In the genomic region with DNA sequence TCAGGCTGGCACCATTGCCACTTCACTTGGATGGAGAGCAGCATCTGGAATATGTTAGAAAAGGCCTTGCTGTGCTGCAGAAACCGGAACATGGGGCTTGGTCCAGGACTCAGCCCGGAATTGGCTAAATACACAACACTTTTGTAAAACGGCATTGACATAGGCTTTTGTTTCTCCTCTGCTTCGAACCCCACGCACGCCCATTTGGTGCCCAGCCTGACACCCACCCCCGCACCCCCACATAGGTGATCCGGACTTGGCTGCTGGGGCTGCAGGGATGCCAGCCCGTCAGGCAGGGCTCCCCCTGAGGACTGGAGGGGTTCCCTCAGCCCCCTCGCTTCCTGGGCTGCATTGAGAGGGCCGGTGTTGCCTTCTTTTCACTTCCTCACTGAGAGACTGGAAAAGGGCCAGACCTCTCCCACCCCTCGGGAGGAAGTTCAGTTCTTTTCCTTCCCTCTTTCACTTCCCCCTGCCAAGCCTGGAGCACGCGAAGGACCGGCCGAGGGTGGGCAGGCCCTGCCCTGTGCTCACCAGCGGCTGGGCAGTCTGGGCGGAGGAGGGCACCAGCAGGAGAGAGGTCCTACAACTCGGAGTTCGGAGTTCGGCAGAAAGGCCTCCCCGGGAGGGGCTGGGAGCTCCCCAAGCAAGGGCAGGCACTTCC, we compare ENCODE assay signal across 9 cellular contexts. TPM values are rescaled to one million over a fixed set of nuclear protein-coding genes. Genes with fewer than 3 reads are reported as not detected.
A peak's percentile ranks its signal among the peaks of the same experiment; 100 is the strongest.
DNase-seq lines count a peak whose midpoint lies in the region; ATAC-seq and TF ChIP-seq lines count a peak whose summit lies in the region.
"Had no signal": no experiment of that assay in that cellular context is flagged by ENCODE, and none has a peak within 500 bp of the region (broad histone marks: within the 10 kb centered on the region; RNA-seq: fewer than 3 reads in every experiment).

No MANE protein-coding gene starts in this region.

- no peaks in the 10 kb centered on the region for H3K79me2 ChIP-seq in hepatocyte

- no peaks in the 10 kb centered on the region for H3K27me3 ChIP-seq in hepatocyte

- no peaks in the 10 kb centered on the region for H3K9me3 Mint-ChIP-seq in activated naive CD4-positive, alpha-beta T cell treated with anti-CD3 and anti-CD28 coated beads for 36 hours
- H3K9me3 Mint-ChIP-seq in osteocyte (ENCODE audit: unreplicated experiment) (no peaks in the 10 kb centered on the region), Calu3 (ENCODE audit: low read depth, unreplicated experiment) (no peaks in the 10 kb centered on the region)
- H3K9me3 Mint-ChIP-seq: CD8-positive, alpha-beta memory T cell had no signal

- WGBS in hepatocyte (ENCODE audit: low lambda C conversion rate, missing lambda C conversion rate): 83% methylated on average over 22 of the region's 22 CpGs

- H3K4me2 ChIP-seq in hepatocyte: no peak overlapping the region

- H3K27me3 Mint-ChIP-seq in activated naive CD4-positive, alpha-beta T cell treated with anti-CD3 and anti-CD28 coated beads for 36 hours (ENCODE audit: low read depth): peaks cover 12% of the 10 kb centered on the region
- H3K27me3 Mint-ChIP-seq in osteocyte (ENCODE audit: unreplicated experiment) (no peaks in the 10 kb centered on the region), Calu3 (ENCODE audit: unreplicated experiment) (no peaks in the 10 kb centered on the region)

- intact Hi-C loops in sciatic nerve (cut with DNase I): no loop called here
- intact Hi-C loops in activated naive CD4-positive, alpha-beta T cell treated with anti-CD3 and anti-CD28 coated beads for 36 hours (cut with micrococcal nuclease): no loop called here
- intact Hi-C loops in Calu3 (cut with micrococcal nuclease; ENCODE audit: unreplicated experiment): no loop called here

- POLR2A ChIA-PET in GM10248 (lab: Yijun Ruan, JAX): no interaction called here

- no TSS peak for BruUV-seq in Calu3 (replicated peaks; lab: Mats Ljungman, UMichigan)

- no peaks in the 10 kb centered on the region for H3K4me1 Mint-ChIP-seq in activated naive CD4-positive, alpha-beta T cell treated with anti-CD3 and anti-CD28 coated beads for 36 hours (ENCODE audit: low read depth)
- H3K4me1 Mint-ChIP-seq in osteocyte (ENCODE audit: unreplicated experiment) (peaks cover 30% of the 10 kb centered on the region), Calu3 (ENCODE audit: low read depth, unreplicated experiment) (peaks cover 15% of the 10 kb centered on the region)
- H3K4me1 Mint-ChIP-seq: CD8-positive, alpha-beta memory T cell had no signal

- no peaks in the 10 kb centered on the region for H3K36me3 ChIP-seq in hepatocyte (replicated peaks; ENCODE audit: insufficient read depth, low read depth)

- DNase-seq in GF-D8 (lab: John Stamatoyannopoulos, UW) (peak; percentile 53), hepatocyte (ENCODE audit: low spot score) (no peak), sciatic nerve (ENCODE audit: low spot score) (peak; percentile 78), GM10248 (ENCODE audit: extremely low spot score) (no peak), osteocyte (ENCODE audit: extremely low spot score, unreplicated experiment) (no peak), Calu3 (no peak)
- no peak for DNase-seq in activated naive CD4-positive, alpha-beta T cell treated with anti-CD3 and anti-CD28 coated beads for 36 hours
- DNase-seq: CD8-positive, alpha-beta memory T cell had no signal

- no peak overlapping the region for H3K4me3 Mint-ChIP-seq in activated naive CD4-positive, alpha-beta T cell treated with anti-CD3 and anti-CD28 coated beads for 36 hours
- no peak overlapping the region for H3K4me3 Mint-ChIP-seq in osteocyte (ENCODE audit: unreplicated experiment)
- no peak overlapping the region for H3K4me3 Mint-ChIP-seq in Calu3 (ENCODE audit: low read depth, unreplicated experiment)
- H3K4me3 Mint-ChIP-seq: CD8-positive, alpha-beta memory T cell had no signal

- CTCF ChIA-PET in GM10248 (lab: Yijun Ruan, JAX) (no interaction called here), Calu3 (lab: Charles Lee) (no interaction called here)
- CTCF ChIA-PET in activated naive CD4-positive, alpha-beta T cell treated with anti-CD3 and anti-CD28 coated beads for 36 hours (lab: Charles Lee): no interaction called here

- H3K36me3 Mint-ChIP-seq in activated naive CD4-positive, alpha-beta T cell treated with anti-CD3 and anti-CD28 coated beads for 36 hours (ENCODE audit: low read depth): no peaks in the 10 kb centered on the region
- no peaks in the 10 kb centered on the region for H3K36me3 Mint-ChIP-seq in osteocyte (ENCODE audit: unreplicated experiment)
- no peaks in the 10 kb centered on the region for H3K36me3 Mint-ChIP-seq in Calu3 (ENCODE audit: insufficient read depth, unreplicated experiment)
- H3K36me3 Mint-ChIP-seq: CD8-positive, alpha-beta memory T cell had no signal

- no peak overlapping the region for H2AFZ ChIP-seq in hepatocyte

- H3K9me3 ChIP-seq in hepatocyte (ENCODE audit: low read depth): no peaks in the 10 kb centered on the region

- H3K4me1 ChIP-seq in hepatocyte (ENCODE audit: insufficient read depth): peaks cover 29% of the 10 kb centered on the region

- no peaks in the 10 kb centered on the region for H4K20me1 ChIP-seq in hepatocyte (ENCODE audit: insufficient read depth, poor library complexity, severe bottlenecking)

- no peak overlapping the region for H3K27ac Mint-ChIP-seq in activated naive CD4-positive, alpha-beta T cell treated with anti-CD3 and anti-CD28 coated beads for 36 hours
- H3K27ac Mint-ChIP-seq in osteocyte (ENCODE audit: unreplicated experiment) (no peak overlapping the region), Calu3 (ENCODE audit: unreplicated experiment) (no peak overlapping the region)
- H3K27ac Mint-ChIP-seq: CD8-positive, alpha-beta memory T cell had no signal

- ATAC-seq in sciatic nerve: peak; percentile 87

- H3K4me3 ChIP-seq in hepatocyte: no peak overlapping the region

- TF ChIP-seq CTCF in hepatocyte (IDR thresholded peaks at IDR 0.05; ENCODE audit: poor library complexity) (no peak), GM10248 (IDR thresholded peaks at IDR 0.05; ENCODE audit: control extremely low read depth, extremely low read depth, low read depth, missing control alignments) (no peak), osteocyte (IDR thresholded peaks at IDR 0.05) (no peak), Calu3 (IDR thresholded peaks at IDR 0.05; ENCODE audit: unreplicated experiment) (no peak)

- H3K27ac ChIP-seq in angular gyrus (ENCODE audit: low read depth, low read length): peak overlapping the region; percentile 57
- peak overlapping the region; percentile 48 for H3K27ac ChIP-seq in hepatocyte

- H3K9me2 ChIP-seq in hepatocyte (replicated peaks; ENCODE audit: insufficient read depth): no peaks in the 10 kb centered on the region

RNA-seq across cellular contexts. Expression of gene CST3, which starts 17.9 kb away (rescaled TPM):
- total RNA-seq in hepatocyte (881 and 921 TPM in 2 replicates), sciatic nerve (731 TPM), osteocyte (705 and 710 TPM in 2 replicates), Calu3 (2022) (95.7 and 107 TPM in 2 replicates)
- 2,777 and 2,850 TPM in 2 replicates for polyA plus RNA-seq in hepatocyte
- total RNA-seq in activated naive CD4-positive, alpha-beta T cell treated with anti-CD3 and anti-CD28 coated beads for 36 hours: under 1 TPM in 1 of 2 experiments, not detected in 1; 0.35 TPM

RNA-seq across cellular contexts. Expression of gene CST4, which starts 33.2 kb away (rescaled TPM):
- total RNA-seq in hepatocyte (0.23 and 0.52 TPM in 2 replicates), sciatic nerve (not detected), osteocyte (not detected in 2 replicates), Calu3 (2022) (not detected in 2 replicates)
- polyA plus RNA-seq in hepatocyte: not detected in 2 replicates
- not detected for total RNA-seq in activated naive CD4-positive, alpha-beta T cell treated with anti-CD3 and anti-CD28 coated beads for 36 hours
- total RNA-seq: CD8-positive, alpha-beta memory T cell had no signal
- polyA plus RNA-seq: CD8-positive, alpha-beta memory T cell had no signal

RNA-seq across cellular contexts. Expression of gene CST9, which starts 50.0 kb away (rescaled TPM):
- total RNA-seq in hepatocyte: not detected in 2 replicates
- not detected in 2 replicates for polyA plus RNA-seq in hepatocyte
- total RNA-seq in sciatic nerve: not detected
- total RNA-seq in activated naive CD4-positive, alpha-beta T cell treated with anti-CD3 and anti-CD28 coated beads for 36 hours: not detected
- total RNA-seq in osteocyte: not detected in 2 replicates
- not detected in 2 replicates for total RNA-seq in Calu3 (2022)
- total RNA-seq: CD8-positive, alpha-beta memory T cell had no signal
- polyA plus RNA-seq: CD8-positive, alpha-beta memory T cell had no signal

Comparison
In these comparisons a context has a peak if more than half of its experiments do, and no peak if none do; other contexts are left out.
1. DNase-seq: peak in GF-D8 (single experiment) and sciatic nerve (single experiment); none in hepatocyte (single experiment), GM10248 (single experiment), activated naive CD4-positive, alpha-beta T cell treated with anti-CD3 and anti-CD28 coated beads for 36 hours (single experiment), osteocyte (single experiment) and Calu3 (single experiment).
2. RNA of gene CST3, which starts 17.9 kb away (total RNA-seq): 881 to 921 TPM in hepatocyte, 731 TPM in sciatic nerve (single experiment), 705 to 710 TPM in osteocyte and 95.7 to 107 TPM in Calu3; 0.35 TPM in activated naive CD4-positive, alpha-beta T cell treated with anti-CD3 and anti-CD28 coated beads for 36 hours; every median in the first group is over 10 times any median in the second.